Comparison of ENCODE assay signal across 8 cellular contexts in the genomic region with DNA sequence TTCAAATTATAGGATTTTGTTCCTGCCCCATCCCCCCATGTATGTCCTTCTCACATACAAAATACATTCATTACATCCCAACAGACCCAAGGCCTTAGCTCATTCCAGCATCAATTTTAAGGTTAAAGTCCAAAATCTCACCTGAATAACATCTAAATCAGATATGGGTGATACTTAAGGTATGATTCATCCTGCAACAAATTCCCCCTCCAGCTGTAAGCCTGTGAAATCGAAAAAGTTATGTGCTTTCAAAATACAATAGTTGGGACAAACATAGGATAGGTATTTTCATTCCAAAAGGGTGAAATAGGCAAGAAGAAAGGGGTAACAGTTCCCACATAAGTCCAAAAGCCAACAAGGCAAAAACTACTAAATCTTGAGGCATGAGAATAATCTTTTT.
"Had no signal": no experiment of that assay in that cellular context is flagged by ENCODE, and none has a peak within 500 bp of the region (broad histone marks: within the 10 kb centered on the region; RNA-seq: fewer than 3 reads in every experiment).

No MANE protein-coding gene starts in this region.

- H3K4me3 Mint-ChIP-seq: HFFc6, IgD-negative memory B cell had no signal

- DNase-seq: GM23248, GOT3, H7, HFFc6 had no signal

- H3K4me1 ChIP-seq: HAP-1 had no signal

- H2AFZ ChIP-seq: GM23248 had no signal

- FAIRE-seq: HepG2 had no signal

- H3K4me1 Mint-ChIP-seq: IgD-negative memory B cell had no signal

- H3K36me3 Mint-ChIP-seq: IgD-negative memory B cell had no signal

- H3K9ac ChIP-seq: GM23248 had no signal

- H3K36me3 ChIP-seq: HAP-1 had no signal

- H3K27ac Mint-ChIP-seq: HFFc6, IgD-negative memory B cell had no signal

- H3K9me3 ChIP-seq: HAP-1 had no signal

- H3K27ac ChIP-seq: GM23248, HL-60 had no signal

- H3K4me3 ChIP-seq: GM23248, HAP-1 had no signal
